In genomic region chr10:79472449-79472848, GRCh38 we compare ENCODE assay signal across 20 cellular contexts. TPM values are rescaled to one million over a fixed set of nuclear protein-coding genes. Genes with fewer than 3 reads are reported as not detected.
DNase-seq lines count a peak whose midpoint lies in the region; TF ChIP-seq lines count a peak whose summit lies in the region.
"Had no signal": no experiment of that assay in that cellular context is flagged by ENCODE, and none has a peak within 500 bp of the region (broad histone marks: within the 10 kb centered on the region; RNA-seq: fewer than 3 reads in every experiment).

No MANE protein-coding gene starts in this region.

- no peak overlapping the region for H4K8ac ChIP-seq in H9 (replicated peaks; ENCODE audit: insufficient read length, low read depth, low read length)

- WGBS in H9 (ENCODE audit: extremely low coverage, insufficient read length, low lambda C conversion rate) = no CpG with 5 or more reads among the region's 7 CpGs

- no peak overlapping the region for H4K91ac ChIP-seq in H9 (ENCODE audit: insufficient read length, low read depth, low read length)

- no peak overlapping the region for H3K9ac ChIP-seq in BLaER1
- H3K9ac ChIP-seq in H9 (ENCODE audit: extremely low read depth, insufficient read length, low read length) = no peak overlapping the region

- no peak overlapping the region for H3K56ac ChIP-seq in H9 (ENCODE audit: insufficient read length, low read depth, low read length)

- no peaks in the 10 kb centered on the region for H3K36me3 ChIP-seq in BLaER1
- H3K36me3 ChIP-seq: BE2C had no signal

- no peak overlapping the region for H4K5ac ChIP-seq in H9 (ENCODE audit: insufficient read length, low read depth, low read length)

- no peak overlapping the region for H3K4me3 ChIP-seq in BLaER1
- H3K4me3 ChIP-seq: A549 had no signal

- peaks cover 19% of the 10 kb centered on the region for H3K27me3 Mint-ChIP-seq in H9 (ENCODE audit: low read depth)
- peaks cover 15% of the 10 kb centered on the region for H3K27me3 Mint-ChIP-seq in nephron (ENCODE audit: low read depth)

- no peaks in the 10 kb centered on the region for H3K79me1 ChIP-seq in H9 (ENCODE audit: insufficient read depth, low read depth, low read length, poor library complexity, severe bottlenecking)

- DNase-seq in H9 (peak; percentile 10), caudate nucleus (lab: John Stamatoyannopoulos, UW) (no peak), superior temporal gyrus (ENCODE audit: extremely low spot score) (no peak), NCI-H82 treated with DMSO at 0.1 percent for 48 hours (lab: John Stamatoyannopoulos, UW; ENCODE audit: unreplicated experiment) (no peak)
- no peak for DNase-seq in stimulated activated naive CD4-positive, alpha-beta T cell treated with Interleukin-2 at 50 U/mL for 16 hours (lab: John Stamatoyannopoulos, UW)
- DNase-seq: 8988T; ACHN; AML-193; BE2C; CD4-positive, CD25-positive, alpha-beta regulatory T cell; CD8-positive, alpha-beta T cell; DMS153; DND-41; GOT3; HCEC 1CT had no signal

- no peak overlapping the region for H2AK5ac ChIP-seq in H9 (ENCODE audit: insufficient read length, low read length)

- H3T11ph ChIP-seq in H9 (ENCODE audit: low read length) = no peak overlapping the region

- H3K79me2 ChIP-seq in H9 (ENCODE audit: insufficient read depth, low read length) = no peaks in the 10 kb centered on the region

- H3K36me3 Mint-ChIP-seq in H9 (ENCODE audit: insufficient read depth in 1 of 3, low read depth in 3 of 3) (no peaks in the 10 kb centered on the region), nephron (ENCODE audit: low read depth) (no peaks in the 10 kb centered on the region)
- H3K36me3 Mint-ChIP-seq: CD4-positive, CD25-positive, alpha-beta regulatory T cell; CD8-positive, alpha-beta T cell had no signal

- H3K18ac ChIP-seq in H9 (ENCODE audit: insufficient read length, low read depth, low read length) = no peak overlapping the region

- H3K4me1 Mint-ChIP-seq in H9 (peaks cover 8 to 11% of the 10 kb centered on the region in 2 experiments), nephron (peaks cover 54% of the 10 kb centered on the region)
- H3K4me1 Mint-ChIP-seq: CD4-positive, CD25-positive, alpha-beta regulatory T cell had no signal

- H3K27me3 ChIP-seq in BLaER1 (no peaks in the 10 kb centered on the region), H9 (ENCODE audit: insufficient read depth, low read length) (no peaks in the 10 kb centered on the region)
- H3K27me3 ChIP-seq: BE2C had no signal

- H4K20me1 ChIP-seq in BLaER1 (no peaks in the 10 kb centered on the region), H9 (ENCODE audit: control insufficient read depth, insufficient read depth, insufficient read length) (no peaks in the 10 kb centered on the region)

- H3K4me1 ChIP-seq in BLaER1 = peaks cover 23% of the 10 kb centered on the region
- H3K4me1 ChIP-seq in H9 (ENCODE audit: insufficient read depth, low read length) = no peaks in the 10 kb centered on the region
- H3K4me1 ChIP-seq: A549, BE2C, Caco-2 had no signal

- no peak overlapping the region for H2BK5ac ChIP-seq in H9 (ENCODE audit: insufficient read length, low read length)

- H3K27ac ChIP-seq in BLaER1 (no peak overlapping the region), H9 (ENCODE audit: insufficient read length, low read depth, low read length) (no peak overlapping the region), caudate nucleus (ENCODE audit: low read depth, low read length) (peak overlapping the region; percentile 54)
- H3K27ac ChIP-seq: A549, C4-2B had no signal

- H2BK120ac ChIP-seq in H9 (ENCODE audit: low read depth, low read length, poor library complexity, severe bottlenecking) = no peak overlapping the region

- H2AFZ ChIP-seq in H9 (ENCODE audit: low read length) = no peak overlapping the region

- no peak overlapping the region for H3K4ac ChIP-seq in H9 (ENCODE audit: low read depth, low read length)

- H2BK20ac ChIP-seq in H9 (ENCODE audit: low read depth, low read length, poor library complexity, severe bottlenecking) = no peak overlapping the region

- H2BK12ac ChIP-seq in H9 (ENCODE audit: insufficient read length, low read depth, low read length) = no peak overlapping the region

- TF ChIP-seq CTCF in H9 (conservative IDR thresholded peaks at IDR 0.05) = no peak
- TF ChIP-seq CTCF in nephron (IDR thresholded peaks at IDR 0.05; ENCODE audit: unreplicated experiment in 3 of 3) = no peak

- H3K9me3 Mint-ChIP-seq in H9 (no peaks in the 10 kb centered on the region), nephron (no peaks in the 10 kb centered on the region)
- H3K9me3 Mint-ChIP-seq: CD4-positive, CD25-positive, alpha-beta regulatory T cell; CD8-positive, alpha-beta T cell had no signal

- no peak overlapping the region for H3K27ac Mint-ChIP-seq in H9
- H3K27ac Mint-ChIP-seq in nephron = peak overlapping the region in 2 of 3 experiments; percentile 55 to 77
- H3K27ac Mint-ChIP-seq: CD4-positive, CD25-positive, alpha-beta regulatory T cell; CD8-positive, alpha-beta T cell had no signal

- no peak overlapping the region for H3K14ac ChIP-seq in H9 (ENCODE audit: insufficient read depth, low read length)

- no peak overlapping the region for H3K23ac ChIP-seq in H9 (ENCODE audit: insufficient read length, low read depth, low read length)

- H3K23me2 ChIP-seq in H9 (ENCODE audit: insufficient read length, low read depth, low read length, poor library complexity, severe bottlenecking) = no peaks in the 10 kb centered on the region

- H3K4me2 ChIP-seq in BLaER1 (peak overlapping the region; percentile 64), H9 (ENCODE audit: insufficient read depth, insufficient read length, low read length) (no peak overlapping the region)
- H3K4me2 ChIP-seq: A549 had no signal

- H3K4me3 Mint-ChIP-seq in H9 (no peak overlapping the region), nephron (peak overlapping the region in 1 of 3 experiments; percentile 14)
- H3K4me3 Mint-ChIP-seq: CD8-positive, alpha-beta T cell had no signal

- H3K9me3 ChIP-seq in BLaER1 (no peaks in the 10 kb centered on the region), H9 (ENCODE audit: control insufficient read depth, low read depth, low read length) (no peaks in the 10 kb centered on the region)
- H3K9me3 ChIP-seq: A549, BE2C, Caco-2 had no signal

- no peak overlapping the region for H2BK15ac ChIP-seq in H9 (ENCODE audit: low read depth, low read length)

RNA-seq across cellular contexts. Expression of gene ZCCHC24, which starts 27.0 kb away (rescaled TPM):
- 3.5 and 3.8 TPM in 2 replicates for total RNA-seq in H9 (2021)

RNA-seq across cellular contexts. Expression of gene EIF5AL1, which starts 39.9 kb away (rescaled TPM):
- total RNA-seq in H9 (2021) = 0.35 and 0.39 TPM in 2 replicates
- total RNA-seq: CD4-positive, CD25-positive, alpha-beta regulatory T cell had no signal

Comparison
In these comparisons a context has a peak if more than half of its experiments do, and no peak if none do; other contexts are left out.
1. H3K27ac Mint-ChIP-seq: peak in nephron (2 of 3); none in H9 (0 of 3).